Comparison of ENCODE assay signal across 1 cellular context in the genomic region with DNA sequence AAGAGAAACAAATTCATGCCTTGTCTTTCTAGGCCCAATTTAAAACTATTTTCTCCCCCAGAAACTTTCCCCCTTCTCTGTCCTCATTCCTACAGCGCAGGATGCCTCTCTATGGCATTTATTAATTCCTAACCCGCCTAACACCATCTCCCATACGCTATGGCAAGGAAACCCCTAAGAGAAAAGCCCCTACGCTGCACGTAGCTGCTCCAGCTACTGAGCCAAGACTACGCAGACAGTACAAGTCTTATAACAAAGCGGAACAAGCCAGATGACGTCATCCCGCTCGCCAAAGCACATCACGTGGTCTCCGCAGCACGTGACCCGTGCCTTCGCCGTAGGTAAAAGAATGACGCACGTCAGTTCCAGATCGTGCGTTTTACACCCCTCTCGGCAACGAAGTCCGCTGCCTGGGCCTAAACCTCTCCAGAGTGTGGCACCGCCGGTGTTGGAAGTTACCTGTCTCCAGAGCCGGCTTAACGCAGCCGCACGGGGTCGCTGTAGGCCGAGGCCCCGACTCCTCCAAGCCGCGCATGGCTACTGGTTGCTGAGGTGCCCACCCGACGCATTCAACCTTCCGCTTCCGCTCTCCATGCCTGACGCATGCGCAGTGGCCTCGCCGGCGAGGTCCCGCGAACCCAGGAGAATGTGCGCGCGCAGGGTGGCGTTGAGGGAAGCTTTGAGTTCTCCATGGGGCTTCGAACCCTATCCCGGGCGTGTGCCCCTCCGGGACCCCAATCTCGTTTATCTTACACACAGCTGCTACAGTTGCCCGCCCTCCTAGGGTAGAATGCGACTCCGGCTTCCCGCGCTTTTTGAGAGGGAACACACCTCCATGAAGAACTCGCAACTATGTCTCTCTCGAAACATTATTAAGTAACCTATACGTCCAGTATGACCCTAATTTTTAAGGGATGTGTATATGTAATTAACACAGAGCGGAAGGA.
A peak's percentile ranks its signal among the peaks of the same experiment; 100 is the strongest.
TF ChIP-seq lines count a peak whose summit lies in the region.

A gene with protein sequence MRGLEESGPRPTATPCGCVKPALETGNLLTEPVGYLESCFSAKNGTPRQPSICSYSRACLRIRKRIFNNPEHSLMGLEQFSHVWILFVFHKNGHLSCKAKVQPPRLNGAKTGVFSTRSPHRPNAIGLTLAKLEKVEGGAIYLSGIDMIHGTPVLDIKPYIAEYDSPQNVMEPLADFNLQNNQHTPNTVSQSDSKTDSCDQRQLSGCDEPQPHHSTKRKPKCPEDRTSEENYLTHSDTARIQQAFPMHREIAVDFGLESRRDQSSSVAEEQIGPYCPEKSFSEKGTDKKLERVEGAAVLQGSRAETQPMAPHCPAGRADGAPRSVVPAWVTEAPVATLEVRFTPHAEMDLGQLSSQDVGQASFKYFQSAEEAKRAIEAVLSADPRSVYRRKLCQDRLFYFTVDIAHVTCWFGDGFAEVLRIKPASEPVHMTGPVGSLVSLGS (minus strand): TSS at position 542 of the 947 bp plus-strand sequence. CDS start 7 bp downstream, at position 535.

TF ChIP-seq in GM12878, 131 proteins besides CTCF, POLR2A, EP300 and RAD21 (continued from another document and continues in another):
- TF ChIP-seq, protein P1, sequence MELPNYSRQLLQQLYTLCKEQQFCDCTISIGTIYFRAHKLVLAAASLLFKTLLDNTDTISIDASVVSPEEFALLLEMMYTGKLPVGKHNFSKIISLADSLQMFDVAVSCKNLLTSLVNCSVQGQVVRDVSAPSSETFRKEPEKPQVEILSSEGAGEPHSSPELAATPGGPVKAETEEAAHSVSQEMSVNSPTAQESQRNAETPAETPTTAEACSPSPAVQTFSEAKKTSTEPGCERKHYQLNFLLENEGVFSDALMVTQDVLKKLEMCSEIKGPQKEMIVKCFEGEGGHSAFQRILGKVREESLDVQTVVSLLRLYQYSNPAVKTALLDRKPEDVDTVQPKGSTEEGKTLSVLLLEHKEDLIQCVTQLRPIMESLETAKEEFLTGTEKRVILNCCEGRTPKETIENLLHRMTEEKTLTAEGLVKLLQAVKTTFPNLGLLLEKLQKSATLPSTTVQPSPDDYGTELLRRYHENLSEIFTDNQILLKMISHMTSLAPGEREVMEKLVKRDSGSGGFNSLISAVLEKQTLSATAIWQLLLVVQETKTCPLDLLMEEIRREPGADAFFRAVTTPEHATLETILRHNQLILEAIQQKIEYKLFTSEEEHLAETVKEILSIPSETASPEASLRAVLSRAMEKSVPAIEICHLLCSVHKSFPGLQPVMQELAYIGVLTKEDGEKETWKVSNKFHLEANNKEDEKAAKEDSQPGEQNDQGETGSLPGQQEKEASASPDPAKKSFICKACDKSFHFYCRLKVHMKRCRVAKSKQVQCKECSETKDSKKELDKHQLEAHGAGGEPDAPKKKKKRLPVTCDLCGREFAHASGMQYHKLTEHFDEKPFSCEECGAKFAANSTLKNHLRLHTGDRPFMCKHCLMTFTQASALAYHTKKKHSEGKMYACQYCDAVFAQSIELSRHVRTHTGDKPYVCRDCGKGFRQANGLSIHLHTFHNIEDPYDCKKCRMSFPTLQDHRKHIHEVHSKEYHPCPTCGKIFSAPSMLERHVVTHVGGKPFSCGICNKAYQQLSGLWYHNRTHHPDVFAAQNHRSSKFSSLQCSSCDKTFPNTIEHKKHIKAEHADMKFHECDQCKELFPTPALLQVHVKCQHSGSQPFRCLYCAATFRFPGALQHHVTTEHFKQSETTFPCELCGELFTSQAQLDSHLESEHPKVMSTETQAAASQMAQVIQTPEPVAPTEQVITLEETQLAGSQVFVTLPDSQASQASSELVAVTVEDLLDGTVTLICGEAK (IDR thresholded peaks at IDR 0.05; ENCODE audit: borderline replicate concordance) = peak; percentile 86
- TF ChIP-seq TARDBP (IDR thresholded peaks at IDR 0.05; ENCODE audit: borderline replicate concordance) (peak; percentile 83; the same call in 1 of the 2 replicates), SRF (IDR thresholded peaks at IDR 0.05; ENCODE audit: low read depth in 2 of 2, low read length in 2 of 2) (no peak; a peak in 1 of 4 replicates), MTA3 (IDR thresholded peaks at IDR 0.05; ENCODE audit: borderline replicate concordance, low read length) (peak; percentile 13; the same call in 1 of the 2 replicates), HCFC1 (IDR thresholded peaks at IDR 0.05; ENCODE audit: low read length) (peak; percentile 78), RBBP5 (conservative IDR thresholded peaks at IDR 0.05) (no peak), PAX8 (IDR thresholded peaks at IDR 0.05) (peak; percentile 90), CREM (IDR thresholded peaks at IDR 0.05; ENCODE audit: low read depth) (peak; percentile 99), NR2F1 (conservative IDR thresholded peaks at IDR 0.05) (peak; percentile 74), BRCA1 (IDR thresholded peaks at IDR 0.05; ENCODE audit: low read depth, low read length) (no peak), MYB (IDR thresholded peaks at IDR 0.05; ENCODE audit: borderline replicate concordance, low read depth, low read length) (no peak), SMC3 (IDR thresholded peaks at IDR 0.05; ENCODE audit: borderline replicate concordance, low read length) (no peak), TAF1 (IDR thresholded peaks at IDR 0.05; ENCODE audit: borderline replicate concordance, low read depth, low read length) (peak; percentile 59), NFXL1 (IDR thresholded peaks at IDR 0.05; ENCODE audit: borderline replicate concordance) (no peak), FOXK2 (IDR thresholded peaks at IDR 0.05) (peak; percentile 84), RB1 (IDR thresholded peaks at IDR 0.05; ENCODE audit: borderline replicate concordance) (peak; percentile 94), TCF3 (IDR thresholded peaks at IDR 0.05; ENCODE audit: borderline replicate concordance, insufficient read depth, low read depth, low read length) (peak; percentile 37; the same call in 1 of the 2 replicates), DPF2 (IDR thresholded peaks at IDR 0.05) (peak; percentile 96), NFIC (IDR thresholded peaks at IDR 0.05; ENCODE audit: low read depth, low read length) (peak; percentile 93), JUND (IDR thresholded peaks at IDR 0.05; ENCODE audit: low read depth, low read length) (peak; percentile 99), MYC (IDR thresholded peaks at IDR 0.05; ENCODE audit: insufficient read depth, insufficient read length, insufficient replicate concordance, low read length, severe bottlenecking) (peak; percentile 63), YY1 (IDR thresholded peaks at IDR 0.05; ENCODE audit: low read depth, low read length) (peak; percentile 85), STAT3 (IDR thresholded peaks at IDR 0.05; ENCODE audit: low read depth, low read length) (0 out of 2 replicates have a peak, but pooled peaks have one; percentile 83), ZBED1 (IDR thresholded peaks at IDR 0.05; ENCODE audit: borderline replicate concordance) (no peak), PAX5 (IDR thresholded peaks at IDR 0.05; ENCODE audit: borderline replicate concordance, low read depth, low read length) (no peak), RELA (IDR thresholded peaks at IDR 0.05; ENCODE audit: borderline replicate concordance, partially characterized antibody) (peak; percentile 100), MTA2 (IDR thresholded peaks at IDR 0.05; ENCODE audit: low read depth) (peak; percentile 76; the same call in 1 of the 2 replicates), GATAD2B (conservative IDR thresholded peaks at IDR 0.05; ENCODE audit: low read depth) (peak; percentile 84), RUNX3 (IDR thresholded peaks at IDR 0.05; ENCODE audit: low read length) (no peak; the same call in 1 of the 2 replicates), YBX1 (IDR thresholded peaks at IDR 0.05) (no peak), ZNF687 (IDR thresholded peaks at IDR 0.05) (peak; percentile 98), E2F4 (IDR thresholded peaks at IDR 0.05; ENCODE audit: low read depth, low read length) (no peak), WRNIP1 (IDR thresholded peaks at IDR 0.05; ENCODE audit: borderline replicate concordance, low read depth, low read length) (no peak), ETV6 (conservative IDR thresholded peaks at IDR 0.05 in 1 of 2, IDR thresholded peaks at IDR 0.05 in 1 of 2; ENCODE audit: borderline replicate concordance in 1 of 2, low read depth in 1 of 2) (no peak), FOXM1 (IDR thresholded peaks at IDR 0.05; ENCODE audit: low read depth, low read length) (no peak)
- TF ChIP-seq, protein P2, sequence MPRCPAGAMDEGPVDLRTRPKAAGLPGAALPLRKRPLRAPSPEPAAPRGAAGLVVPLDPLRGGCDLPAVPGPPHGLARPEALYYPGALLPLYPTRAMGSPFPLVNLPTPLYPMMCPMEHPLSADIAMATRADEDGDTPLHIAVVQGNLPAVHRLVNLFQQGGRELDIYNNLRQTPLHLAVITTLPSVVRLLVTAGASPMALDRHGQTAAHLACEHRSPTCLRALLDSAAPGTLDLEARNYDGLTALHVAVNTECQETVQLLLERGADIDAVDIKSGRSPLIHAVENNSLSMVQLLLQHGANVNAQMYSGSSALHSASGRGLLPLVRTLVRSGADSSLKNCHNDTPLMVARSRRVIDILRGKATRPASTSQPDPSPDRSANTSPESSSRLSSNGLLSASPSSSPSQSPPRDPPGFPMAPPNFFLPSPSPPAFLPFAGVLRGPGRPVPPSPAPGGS (IDR thresholded peaks at IDR 0.05; ENCODE audit: borderline replicate concordance, insufficient read depth, low read depth, low read length, poor library complexity, severe bottlenecking) = no peak
- TF ChIP-seq, protein P3, sequence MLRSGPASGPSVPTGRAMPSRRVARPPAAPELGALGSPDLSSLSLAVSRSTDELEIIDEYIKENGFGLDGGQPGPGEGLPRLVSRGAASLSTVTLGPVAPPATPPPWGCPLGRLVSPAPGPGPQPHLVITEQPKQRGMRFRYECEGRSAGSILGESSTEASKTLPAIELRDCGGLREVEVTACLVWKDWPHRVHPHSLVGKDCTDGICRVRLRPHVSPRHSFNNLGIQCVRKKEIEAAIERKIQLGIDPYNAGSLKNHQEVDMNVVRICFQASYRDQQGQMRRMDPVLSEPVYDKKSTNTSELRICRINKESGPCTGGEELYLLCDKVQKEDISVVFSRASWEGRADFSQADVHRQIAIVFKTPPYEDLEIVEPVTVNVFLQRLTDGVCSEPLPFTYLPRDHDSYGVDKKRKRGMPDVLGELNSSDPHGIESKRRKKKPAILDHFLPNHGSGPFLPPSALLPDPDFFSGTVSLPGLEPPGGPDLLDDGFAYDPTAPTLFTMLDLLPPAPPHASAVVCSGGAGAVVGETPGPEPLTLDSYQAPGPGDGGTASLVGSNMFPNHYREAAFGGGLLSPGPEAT (IDR thresholded peaks at IDR 0.05; ENCODE audit: low read depth) = peak; percentile 100
- TF ChIP-seq, protein P4, sequence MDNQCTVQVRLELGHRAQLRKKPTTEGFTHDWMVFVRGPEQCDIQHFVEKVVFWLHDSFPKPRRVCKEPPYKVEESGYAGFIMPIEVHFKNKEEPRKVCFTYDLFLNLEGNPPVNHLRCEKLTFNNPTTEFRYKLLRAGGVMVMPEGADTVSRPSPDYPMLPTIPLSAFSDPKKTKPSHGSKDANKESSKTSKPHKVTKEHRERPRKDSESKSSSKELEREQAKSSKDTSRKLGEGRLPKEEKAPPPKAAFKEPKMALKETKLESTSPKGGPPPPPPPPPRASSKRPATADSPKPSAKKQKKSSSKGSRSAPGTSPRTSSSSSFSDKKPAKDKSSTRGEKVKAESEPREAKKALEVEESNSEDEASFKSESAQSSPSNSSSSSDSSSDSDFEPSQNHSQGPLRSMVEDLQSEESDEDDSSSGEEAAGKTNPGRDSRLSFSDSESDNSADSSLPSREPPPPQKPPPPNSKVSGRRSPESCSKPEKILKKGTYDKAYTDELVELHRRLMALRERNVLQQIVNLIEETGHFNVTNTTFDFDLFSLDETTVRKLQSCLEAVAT (IDR thresholded peaks at IDR 0.05) = peak; percentile 79
- TF ChIP-seq, protein P5, sequence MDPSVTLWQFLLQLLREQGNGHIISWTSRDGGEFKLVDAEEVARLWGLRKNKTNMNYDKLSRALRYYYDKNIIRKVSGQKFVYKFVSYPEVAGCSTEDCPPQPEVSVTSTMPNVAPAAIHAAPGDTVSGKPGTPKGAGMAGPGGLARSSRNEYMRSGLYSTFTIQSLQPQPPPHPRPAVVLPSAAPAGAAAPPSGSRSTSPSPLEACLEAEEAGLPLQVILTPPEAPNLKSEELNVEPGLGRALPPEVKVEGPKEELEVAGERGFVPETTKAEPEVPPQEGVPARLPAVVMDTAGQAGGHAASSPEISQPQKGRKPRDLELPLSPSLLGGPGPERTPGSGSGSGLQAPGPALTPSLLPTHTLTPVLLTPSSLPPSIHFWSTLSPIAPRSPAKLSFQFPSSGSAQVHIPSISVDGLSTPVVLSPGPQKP (IDR thresholded peaks at IDR 0.05; ENCODE audit: low read depth, low read length) = no peak; the same call in 1 of the 2 replicates
